In genomic region chr1:43996733-43997115, GRCh38 we compare ENCODE assay signal across 1 cellular context.
TF ChIP-seq lines count a peak whose summit lies in the region.

No MANE protein-coding gene starts in this region.

TF ChIP-seq in K562, 482 proteins besides CTCF, POLR2A, EP300 and RAD21:
- TF ChIP-seq POLR2G (IDR thresholded peaks at IDR 0.05; ENCODE audit: low read depth, low read length): 0 out of 2 replicates have a peak, but pooled peaks have one; percentile 11
- TF ChIP-seq ZFP1 (CRISPR knock-in tag; IDR thresholded peaks at IDR 0.05): no peak
- no peak for TF ChIP-seq FOXP1 (CRISPR knock-in tag; IDR thresholded peaks at IDR 0.05)
